ENCODE assay signal across 20 cellular contexts in genomic region chr9:81550207-81550583, GRCh38.
"Had no signal": no experiment of that assay in that cellular context is flagged by ENCODE, and none has a peak within 500 bp of the region (broad histone marks: within the 10 kb centered on the region; RNA-seq: fewer than 3 reads in every experiment).

No MANE protein-coding gene starts in this region.

- H3K36me3 ChIP-seq: neutrophil, transverse colon had no signal

- DNase-seq: activated CD4-positive, alpha-beta T cell treated with anti-CD3 and anti-CD28 coated beads, Interleukin-2, amount 50 U/mL, for 48 hours; activated naive CD4-positive, alpha-beta T cell treated with Interleukin-2 at 50 U/mL for 16 hours; anterior cingulate cortex; cerebellar nuclear complex; effector memory CD4-positive, alpha-beta T cell; foreskin melanocyte; left colon; naive thymus-derived CD4-positive, alpha-beta T cell; posterior cingulate gyrus; stimulated activated CD4-positive, alpha-beta T cell treated with anti-CD3 and anti-CD28 coated beads, Interleukin-15, amount 100 ng/mL, for 24 hours; stimulated activated CD4-positive, alpha-beta T cell treated with anti-CD3 and anti-CD28 coated beads, Interleukin-4, amount 100 ng/mL, for 1 hour; stimulated activated naive B cell treated with anti-CD40 and anti-IgM and Interleukin-4, amounts not matched to agents 10 μg/mL and 1 μg/mL and 100 μg/mL, for 72 hours; substantia nigra; T-helper 1 cell; T1000; transverse colon had no signal

- ATAC-seq: activated T-helper 17 cell treated with anti-CD3 and anti-CD28 coated beads, Interleukin-2, amount 50 U/mL, for 72 hours; naive thymus-derived CD4-positive, alpha-beta T cell; stimulated activated naive B cell treated with anti-CD40 and anti-IgM and Interleukin-4, amounts not matched to agents 10 μg/mL and 1 μg/mL and 100 μg/mL, for 72 hours had no signal

- H3K9me3 ChIP-seq: mucosa of descending colon, neutrophil, transverse colon had no signal

- H3K27me3 ChIP-seq: neutrophil, transverse colon had no signal

- H3K27ac ChIP-seq: neutrophil had no signal

- FAIRE-seq: islet of Langerhans had no signal

- H3K4me3 ChIP-seq: mucosa of descending colon, transverse colon had no signal
